Comparison of ENCODE assay signal across 25 cellular contexts in genomic region chr12:40382217-40382616, GRCh38.
DNase-seq lines count a peak whose midpoint lies in the region; ATAC-seq and TF ChIP-seq lines count a peak whose summit lies in the region.
"Had no signal": no experiment of that assay in that cellular context is flagged by ENCODE, and none has a peak within 500 bp of the region (broad histone marks: within the 10 kb centered on the region; RNA-seq: fewer than 3 reads in every experiment).

No MANE protein-coding gene starts in this region.

- ATAC-seq in GM18861 (IDR thresholded peaks at IDR 0.05; ENCODE audit: unreplicated experiment) (peak; percentile 60), GM19438 (IDR thresholded peaks at IDR 0.05; ENCODE audit: low read depth, unreplicated experiment) (peak; percentile 87), HG02943 (IDR thresholded peaks at IDR 0.05; ENCODE audit: low read depth, unreplicated experiment) (peak; percentile 72), heart right ventricle (no peak)
- ATAC-seq: left cardiac atrium; stimulated activated naive B cell treated with anti-CD40 and anti-IgM and Interleukin-4, amounts not matched to agents 10 μg/mL and 1 μg/mL and 100 μg/mL, for 72 hours; WTC11 had no signal

- TF ChIP-seq CTCF in heart right ventricle (IDR thresholded peaks at IDR 0.05), result no peak

- WGBS in heart right ventricle, 2 donors, result 48 to 57% methylated on average over 1 of the region's 1 CpG

- intact Hi-C loops in heart right ventricle (cut with DNase I), result no loop called here

- no peak overlapping the region for H3K4me3 ChIP-seq in heart right ventricle
- H3K4me3 ChIP-seq: BLaER1 treated with 17β-estradiol and CSF1 and Interleukin-3, amounts not matched to agents 10 nM and 100 nM; thoracic aorta had no signal

- no peaks in the 10 kb centered on the region for H3K27me3 ChIP-seq in heart right ventricle
- H3K27me3 ChIP-seq: BLaER1 treated with 17β-estradiol and CSF1 and Interleukin-3, amounts not matched to agents 10 nM and 100 nM; brain microvascular endothelial cell had no signal

- H3K9me3 ChIP-seq in heart right ventricle, result peaks cover 0 to 9% (median 0%) of the 10 kb centered on the region in 11 donors
- H3K9me3 ChIP-seq: SK-N-SH, thoracic aorta had no signal

- DNase-seq in NAMALWA (ENCODE audit: low spot score) (peak; percentile 14), epidermal melanocyte (ENCODE audit: insufficient read length, low spot score) (no peak), heart right ventricle (no peak), OCI-M1 (lab: John Stamatoyannopoulos, UW) (no peak), OCI-M2 (lab: John Stamatoyannopoulos, UW; ENCODE audit: unreplicated experiment) (no peak)
- DNase-seq: activated CD4-positive, alpha-beta memory T cell treated with anti-CD3 and anti-CD28 coated beads for 36 hours; activated gamma-delta T cell; activated T-cell treated with anti-CD3 and anti-CD28 coated beads for 4 hours; brain microvascular endothelial cell; EL; H7; left cardiac atrium; NCI-H1105 treated with DMSO at 0.1 percent for 48 hours; NCI-H446 treated with DMSO at 0.1 percent for 48 hours; SK-N-SH; stimulated activated CD4-positive, alpha-beta T cell treated with anti-CD3 and anti-CD28 coated beads, Interleukin-1b, Interleukin-23, amount 100 ng/mL, for 48 hours; stimulated activated naive B cell treated with anti-CD40 and anti-IgM and Interleukin-4, amounts not matched to agents 10 μg/mL and 1 μg/mL and 100 μg/mL, for 72 hours had no signal

- no peak overlapping the region for H3K27ac ChIP-seq in heart right ventricle
- H3K27ac ChIP-seq: BLaER1 treated with 17β-estradiol and CSF1 and Interleukin-3, amounts not matched to agents 10 nM and 100 nM; brain microvascular endothelial cell; parathyroid adenoma; RWPE1; thoracic aorta had no signal

- no peaks in the 10 kb centered on the region for H3K36me3 ChIP-seq in heart right ventricle
- H3K36me3 ChIP-seq: BLaER1 treated with 17β-estradiol and CSF1 and Interleukin-3, amounts not matched to agents 10 nM and 100 nM; brain microvascular endothelial cell; thoracic aorta had no signal

- no peaks in the 10 kb centered on the region for H3K4me1 ChIP-seq in heart right ventricle
- H3K4me1 ChIP-seq: BLaER1 treated with 17β-estradiol and CSF1 and Interleukin-3, amounts not matched to agents 10 nM and 100 nM; parathyroid adenoma had no signal

Comparison
In these comparisons a context has a peak if more than half of its experiments do, and no peak if none do; other contexts are left out.
1. ATAC-seq: peak in GM18861 (single experiment), GM19438 (single experiment) and HG02943 (single experiment); none in heart right ventricle (0 of 8).